In genomic region chr1:236389253-236389652, GRCh38 we compare ENCODE assay signal across 21 cellular contexts. TPM values are rescaled to one million over a fixed set of nuclear protein-coding genes. Genes with fewer than 3 reads are reported as not detected.
DNase-seq lines count a peak whose midpoint lies in the region; ATAC-seq and TF ChIP-seq lines count a peak whose summit lies in the region.
"Had no signal": no experiment of that assay in that cellular context is flagged by ENCODE, and none has a peak within 500 bp of the region (broad histone marks: within the 10 kb centered on the region; RNA-seq: fewer than 3 reads in every experiment).

No MANE protein-coding gene starts in this region.

- H3F3A ChIP-seq in PC-9 (ENCODE audit: insufficient read depth, low read depth) = peaks cover 7% of the 10 kb centered on the region; the same call in 1 of the 2 replicates

- no peak overlapping the region for H3K27ac Mint-ChIP-seq in osteocyte (ENCODE audit: unreplicated experiment)
- H3K27ac Mint-ChIP-seq: IgD-negative memory B cell had no signal

- no peaks in the 10 kb centered on the region for H4K20me1 ChIP-seq in PC-9 (ENCODE audit: insufficient read depth)

- H3K9me3 Mint-ChIP-seq in osteocyte (ENCODE audit: unreplicated experiment) = no peaks in the 10 kb centered on the region

- TF ChIP-seq CTCF in PC-9 (conservative IDR thresholded peaks at IDR 0.05) (no peak), osteocyte (IDR thresholded peaks at IDR 0.05) (no peak), thyroid gland (IDR thresholded peaks at IDR 0.05) (no peak), upper lobe of left lung (IDR thresholded peaks at IDR 0.05) (no peak)

- BruUV-seq in PC-9 (replicated peaks; lab: Mats Ljungman, UMichigan) = no TSS peak

- intact Hi-C loops in PC-9 (cut with micrococcal nuclease; ENCODE audit: unreplicated experiment) (no loop called here), thyroid gland (cut with DNase I) (no loop called here)

- H3K36me3 Mint-ChIP-seq in osteocyte (ENCODE audit: unreplicated experiment) = no peaks in the 10 kb centered on the region
- H3K36me3 Mint-ChIP-seq: IgD-negative memory B cell had no signal

- TF ChIP-seq EP300 in upper lobe of left lung (IDR thresholded peaks at IDR 0.05) = no peak

- peak overlapping the region; percentile 25 for H3K4me2 ChIP-seq in PC-9

- H3K27me3 ChIP-seq in PC-9 (ENCODE audit: insufficient read depth, low read depth) = no peaks in the 10 kb centered on the region
- no peaks in the 10 kb centered on the region for H3K27me3 ChIP-seq in thyroid gland
- H3K27me3 ChIP-seq in upper lobe of left lung = no peaks in the 10 kb centered on the region

- no peaks in the 10 kb centered on the region for H3K9me2 ChIP-seq in PC-9 (ENCODE audit: insufficient read depth)

- DNase-seq in H4 (ENCODE audit: low spot score) (peak; percentile 41), PC-9 (peak in 1 of 2 experiments; percentile 86), amniotic epithelial cell (ENCODE audit: low read depth) (peak; percentile 19), osteocyte (ENCODE audit: extremely low spot score, unreplicated experiment) (peak; percentile 32), NCI-H2227 (lab: John Stamatoyannopoulos, UW; ENCODE audit: unreplicated experiment) (no peak), thyroid gland (no peak), upper lobe of left lung (no peak)
- DNase-seq: DMS 273 treated with DMSO at 0.1 percent for 48 hours, DND-41, GM23248, HCEC 1CT, Kasumi-1, NCI-H1105 treated with DMSO at 0.1 percent for 48 hours, NCI-H1694, NCI-H2081 treated with DMSO at 0.1 percent for 48 hours, NCI-H510A, NCI-H748 treated with DMSO at 0.1 percent for 48 hours had no signal

- WGBS in thyroid gland, 2 donors = 83 to 84% methylated on average over 1 of the region's 1 CpG
- WGBS in upper lobe of left lung, 2 donors = 45 to 48% methylated on average over 1 of the region's 1 CpG

- H3K27ac ChIP-seq in PC-9 (peak overlapping the region; percentile 35; the same call in 1 of the 2 replicates), thyroid gland (no peak overlapping the region), upper lobe of left lung (no peak overlapping the region)
- H3K27ac ChIP-seq: GM23248, SK-N-MC had no signal

- H2AFZ ChIP-seq in PC-9 = no peak overlapping the region
- H2AFZ ChIP-seq: GM23248 had no signal

- H3K4me1 Mint-ChIP-seq in osteocyte (ENCODE audit: unreplicated experiment) = no peaks in the 10 kb centered on the region

- H3K4me3 ChIP-seq in PC-9 (no peak overlapping the region), thyroid gland (replicated peaks in 1 of 3) (no peak overlapping the region), upper lobe of left lung (no peak overlapping the region)
- H3K4me3 ChIP-seq: GM23248, SK-N-MC had no signal

- H3K9me3 ChIP-seq in PC-9 (ENCODE audit: insufficient read depth, low read depth) (no peaks in the 10 kb centered on the region), thyroid gland (no peaks in the 10 kb centered on the region), upper lobe of left lung (no peaks in the 10 kb centered on the region)

- CTCF ChIA-PET in PC-9 (lab: Charles Lee) = no interaction called here

- H3K4me3 Mint-ChIP-seq in osteocyte (ENCODE audit: unreplicated experiment) = no peak overlapping the region
- H3K4me3 Mint-ChIP-seq: IgD-negative memory B cell had no signal

- peaks cover 41% of the 10 kb centered on the region for H3K27me3 Mint-ChIP-seq in osteocyte (ENCODE audit: unreplicated experiment)

- POLR2A ChIA-PET in PC-9 (lab: Charles Lee; ENCODE audit: unreplicated experiment) = no interaction called here

- no peak for TF ChIP-seq POLR2A in thyroid gland (IDR thresholded peaks at IDR 0.05)
- no peak for TF ChIP-seq POLR2A in upper lobe of left lung (IDR thresholded peaks at IDR 0.05)

- H3K4me1 ChIP-seq in PC-9 (replicated peaks; ENCODE audit: insufficient read depth) = peaks cover 17% of the 10 kb centered on the region
- H3K4me1 ChIP-seq in thyroid gland = no peaks in the 10 kb centered on the region
- peaks cover 0 to 3% (median 0%) of the 10 kb centered on the region in 4 donors for H3K4me1 ChIP-seq in upper lobe of left lung

- H3K79me2 ChIP-seq in PC-9 (ENCODE audit: low read depth) = no peaks in the 10 kb centered on the region

- no peak for ATAC-seq in HG02610 (IDR thresholded peaks at IDR 0.05; ENCODE audit: unreplicated experiment)
- ATAC-seq in upper lobe of left lung (ENCODE audit: low FRiP score in 2 of 2) = no peak

- H3K36me3 ChIP-seq in PC-9 (ENCODE audit: low read depth) (no peaks in the 10 kb centered on the region), thyroid gland (no peaks in the 10 kb centered on the region), upper lobe of left lung (no peaks in the 10 kb centered on the region)

RNA-seq across cellular contexts. Expression of gene EDARADD, which starts 4.8 kb away (rescaled TPM):
- total RNA-seq in H4 (2014; rRNA removed; shearing (Covaris generic)) = 1.1 and 3.7 TPM in 2 replicates
- not detected in 2 replicates for total RNA-seq in PC-9 (2021)
- 0.34 and 0.59 TPM in 2 replicates for total RNA-seq in osteocyte
- total RNA-seq in thyroid gland = 10 to 100 TPM in 1 of 4 donors, 1 to 10 TPM in 3; 8.4 to 11.8 (median 8.8) TPM
- total RNA-seq in upper lobe of left lung = 1 to 10 TPM in 1 of 6 donors, under 1 TPM in 4, not detected in 1; 0.11 to 2.6 (median 0.57) TPM
- total RNA-seq: OCI-LY7 had no signal

Comparison
In these comparisons a context has a peak if more than half of its experiments do, and no peak if none do; other contexts are left out.
1. DNase-seq: peak in H4 (single experiment), amniotic epithelial cell (single experiment) and osteocyte (single experiment); none in NCI-H2227 (single experiment), thyroid gland (0 of 2) and upper lobe of left lung (0 of 2).